ENCODE assay signal across 1 cellular context in genomic region chr19:38263696-38264485, GRCh38.
A peak's percentile ranks its signal among the peaks of the same experiment; 100 is the strongest.
TF ChIP-seq lines count a peak whose summit lies in the region.

No MANE protein-coding gene starts in this region.

TF ChIP-seq in H1, 55 proteins besides CTCF, POLR2A, EP300 and RAD21:
- TF ChIP-seq SUZ12 (IDR thresholded peaks at IDR 0.05; ENCODE audit: low read length) (no peak), NRF1 (IDR thresholded peaks at IDR 0.05; ENCODE audit: low read depth, low read length) (peak; percentile 60), MAFK (IDR thresholded peaks at IDR 0.05; ENCODE audit: low read depth, low read length) (no peak), BACH1 (IDR thresholded peaks at IDR 0.05; ENCODE audit: low read length) (no peak), RXRA (IDR thresholded peaks at IDR 0.05; ENCODE audit: insufficient read depth, low read depth, low read length) (no peak), CBX5 (IDR thresholded peaks at IDR 0.05; ENCODE audit: low read depth, low read length) (no peak), KDM4A (IDR thresholded peaks at IDR 0.05; ENCODE audit: low read depth, low read length, severe bottlenecking) (no peak), RFX5 (IDR thresholded peaks at IDR 0.05; ENCODE audit: borderline replicate concordance, low read depth, low read length) (no peak), HDAC6 (IDR thresholded peaks at IDR 0.05; ENCODE audit: low read depth, low read length) (no peak), CREB1 (IDR thresholded peaks at IDR 0.05) (peak; percentile 29), SAP30 (IDR thresholded peaks at IDR 0.05; ENCODE audit: insufficient read depth, insufficient replicate concordance, low read length) (no peak), YY1 (IDR thresholded peaks at IDR 0.05; ENCODE audit: low read depth, low read length) (no peak), TBP (IDR thresholded peaks at IDR 0.05; ENCODE audit: low read depth, low read length) (no peak), CTBP2 (IDR thresholded peaks at IDR 0.05; ENCODE audit: borderline replicate concordance, insufficient read depth, insufficient read length, low read length) (no peak), CHD2 (IDR thresholded peaks at IDR 0.05; ENCODE audit: low read length) (no peak), RBBP5 (IDR thresholded peaks at IDR 0.05; ENCODE audit: borderline replicate concordance, low read depth, low read length) (peak; percentile 14; the same call in 1 of the 2 replicates), USF2 (IDR thresholded peaks at IDR 0.05; ENCODE audit: low read length) (no peak), EGR1 (IDR thresholded peaks at IDR 0.05; ENCODE audit: borderline replicate concordance, low read depth, low read length) (no peak), POU5F1 (IDR thresholded peaks at IDR 0.05; ENCODE audit: low read depth, low read length) (no peak), TEAD4 (IDR thresholded peaks at IDR 0.05; ENCODE audit: low read depth, low read length) (no peak), FOSL1 (IDR thresholded peaks at IDR 0.05; ENCODE audit: insufficient read depth, low read depth, low read length) (no peak), CBX8 (IDR thresholded peaks at IDR 0.05; ENCODE audit: borderline replicate concordance, low read depth, low read length) (no peak), BRCA1 (IDR thresholded peaks at IDR 0.05; ENCODE audit: low read depth, low read length) (no peak), TAF1 (IDR thresholded peaks at IDR 0.05; ENCODE audit: low read depth, low read length) (no peak), HDAC2 (IDR thresholded peaks at IDR 0.05; ENCODE audit: borderline replicate concordance in 1 of 2, low read depth in 2 of 2, low read length in 2 of 2) (no peak), ASH2L (IDR thresholded peaks at IDR 0.05; ENCODE audit: low read length) (peak; percentile 64), CHD1 (IDR thresholded peaks at IDR 0.05; ENCODE audit: low read depth, low read length) (no peak), TCF12 (IDR thresholded peaks at IDR 0.05; ENCODE audit: low read depth, low read length) (no peak), CEBPB (IDR thresholded peaks at IDR 0.05; ENCODE audit: low read depth, low read length) (no peak), SP2 (IDR thresholded peaks at IDR 0.05; ENCODE audit: low read length) (no peak), E2F6 (IDR thresholded peaks at IDR 0.05) (no peak)
- TF ChIP-seq, protein P1, sequence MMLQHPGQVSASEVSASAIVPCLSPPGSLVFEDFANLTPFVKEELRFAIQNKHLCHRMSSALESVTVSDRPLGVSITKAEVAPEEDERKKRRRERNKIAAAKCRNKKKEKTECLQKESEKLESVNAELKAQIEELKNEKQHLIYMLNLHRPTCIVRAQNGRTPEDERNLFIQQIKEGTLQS (IDR thresholded peaks at IDR 0.05; ENCODE audit: insufficient read depth, low read depth, low read length): no peak
- TF ChIP-seq, protein P2, sequence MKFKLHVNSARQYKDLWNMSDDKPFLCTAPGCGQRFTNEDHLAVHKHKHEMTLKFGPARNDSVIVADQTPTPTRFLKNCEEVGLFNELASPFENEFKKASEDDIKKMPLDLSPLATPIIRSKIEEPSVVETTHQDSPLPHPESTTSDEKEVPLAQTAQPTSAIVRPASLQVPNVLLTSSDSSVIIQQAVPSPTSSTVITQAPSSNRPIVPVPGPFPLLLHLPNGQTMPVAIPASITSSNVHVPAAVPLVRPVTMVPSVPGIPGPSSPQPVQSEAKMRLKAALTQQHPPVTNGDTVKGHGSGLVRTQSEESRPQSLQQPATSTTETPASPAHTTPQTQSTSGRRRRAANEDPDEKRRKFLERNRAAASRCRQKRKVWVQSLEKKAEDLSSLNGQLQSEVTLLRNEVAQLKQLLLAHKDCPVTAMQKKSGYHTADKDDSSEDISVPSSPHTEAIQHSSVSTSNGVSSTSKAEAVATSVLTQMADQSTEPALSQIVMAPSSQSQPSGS (IDR thresholded peaks at IDR 0.05; ENCODE audit: low read length): no peak
- TF ChIP-seq, protein P3, sequence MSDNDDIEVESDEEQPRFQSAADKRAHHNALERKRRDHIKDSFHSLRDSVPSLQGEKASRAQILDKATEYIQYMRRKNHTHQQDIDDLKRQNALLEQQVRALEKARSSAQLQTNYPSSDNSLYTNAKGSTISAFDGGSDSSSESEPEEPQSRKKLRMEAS (IDR thresholded peaks at IDR 0.05): peak; percentile 56; the same call in 1 of the 2 replicates
TF ChIP-seq in H1: peak in this region for 5.
